In the genomic region with DNA sequence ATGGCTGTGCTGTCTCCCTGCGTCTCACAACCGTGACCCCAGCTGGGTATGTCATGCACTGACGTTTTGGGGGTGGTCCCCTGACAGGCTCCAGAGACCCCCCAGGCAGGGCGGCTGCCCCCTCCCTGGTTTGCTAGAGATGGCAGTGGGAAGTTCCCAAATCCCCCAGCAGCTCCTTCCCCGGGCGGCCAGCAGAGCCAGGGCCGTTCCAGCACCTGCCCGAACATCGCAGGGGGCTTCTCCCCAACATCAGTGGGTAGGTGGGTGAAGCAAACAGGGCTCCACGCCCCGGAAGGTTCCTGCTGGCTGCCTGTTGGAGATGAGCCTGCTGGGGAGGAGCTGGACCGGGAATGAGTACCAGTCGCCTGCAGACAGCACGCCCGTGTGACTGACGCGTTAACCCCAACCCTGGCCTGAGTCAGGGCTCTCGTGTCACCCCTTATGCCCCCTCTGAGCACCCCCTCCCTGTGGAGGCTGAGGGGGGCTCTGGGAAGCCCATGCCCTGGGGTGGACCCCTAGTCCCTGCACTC, we compare ENCODE assay signal across 22 cellular contexts. TPM values are rescaled to one million over a fixed set of nuclear protein-coding genes. Genes with fewer than 3 reads are reported as not detected.
A peak's percentile ranks its signal among the peaks of the same experiment; 100 is the strongest.
DNase-seq lines count a peak whose midpoint lies in the region; ATAC-seq, FAIRE-seq and TF ChIP-seq lines count a peak whose summit lies in the region.
"Had no signal": no experiment of that assay in that cellular context is flagged by ENCODE, and none has a peak within 500 bp of the region (broad histone marks: within the 10 kb centered on the region; RNA-seq: fewer than 3 reads in every experiment).

No MANE protein-coding gene starts in this region.

- H2AK5ac ChIP-seq in neuronal stem cell (ENCODE audit: low read depth, low read length) = peak overlapping the region; percentile 43

- no peak overlapping the region for H3K4me3 ChIP-seq in right lobe of liver
- no peak overlapping the region for H3K4me3 ChIP-seq in HepG2 (replicated peaks in 1 of 3; ENCODE audit: insufficient read depth in 1 of 3, low read depth in 2 of 3, low read length in 3 of 3)
- H3K4me3 ChIP-seq in neuronal stem cell (ENCODE audit: low read length in 2 of 2) = no peak overlapping the region
- H3K4me3 ChIP-seq: A549; BLaER1 treated with 17β-estradiol and CSF1 and Interleukin-3, amounts not matched to agents 10 nM and 100 nM had no signal

- H3K4ac ChIP-seq in neuronal stem cell (ENCODE audit: low read length) = no peak overlapping the region

- peaks cover 1% of the 10 kb centered on the region for H3K79me1 ChIP-seq in neuronal stem cell (ENCODE audit: low read depth, low read length)

- BruUV-seq in HepG2 (replicated peaks; lab: Mats Ljungman, UMichigan) = no TSS peak

- no peak overlapping the region for H2BK15ac ChIP-seq in neuronal stem cell (ENCODE audit: low read length)

- H3K4me2 ChIP-seq in HepG2 (ENCODE audit: low read depth, low read length) = no peak overlapping the region
- no peak overlapping the region for H3K4me2 ChIP-seq in neuronal stem cell (ENCODE audit: insufficient read depth, low read length, poor library complexity, severe bottlenecking)
- H3K4me2 ChIP-seq: A549; BLaER1 treated with 17β-estradiol and CSF1 and Interleukin-3, amounts not matched to agents 10 nM and 100 nM had no signal

- no peak overlapping the region for H2BK5ac ChIP-seq in neuronal stem cell (ENCODE audit: low read length)

- no peak overlapping the region for H2BK12ac ChIP-seq in neuronal stem cell (ENCODE audit: low read length)

- H3K36me3 ChIP-seq in right lobe of liver (peaks cover 7 to 56% (median 22%) of the 10 kb centered on the region in 4 donors), HepG2 (replicated peaks in 1 of 2; ENCODE audit: control insufficient read depth in 1 of 2, insufficient read depth in 2 of 2, low read length in 2 of 2) (peaks cover 6 to 13% of the 10 kb centered on the region in 2 experiments; a peak in 2 of 5 replicates), neuronal stem cell (replicated peaks in 1 of 2; ENCODE audit: control insufficient read depth in 2 of 2, insufficient read depth in 2 of 2, low read length in 2 of 2) (peaks cover 9 to 36% of the 10 kb centered on the region in 2 donors)

- CTCF ChIA-PET in HepG2 (lab: Yijun Ruan, JAX; ENCODE audit: low intra/inter-chr PET ratio, low total read pairs) = no interaction called here

- no peaks in the 10 kb centered on the region for H3K27me3 ChIP-seq in right lobe of liver
- H3K27me3 ChIP-seq in HepG2 (ENCODE audit: control insufficient read depth in 1 of 2, insufficient read depth in 2 of 2, low read length in 2 of 2) = no peaks in the 10 kb centered on the region
- H3K27me3 ChIP-seq in neuronal stem cell (ENCODE audit: control insufficient read depth in 3 of 3, insufficient read depth in 3 of 3, low read depth in 1 of 3, low read length in 3 of 3) = no peaks in the 10 kb centered on the region
- H3K27me3 ChIP-seq: BLaER1 treated with 17β-estradiol and CSF1 and Interleukin-3, amounts not matched to agents 10 nM and 100 nM had no signal

- H4K8ac ChIP-seq in neuronal stem cell (ENCODE audit: low read depth, low read length) = peak overlapping the region; percentile 4

- WGBS in right lobe of liver (ENCODE audit: insufficient coverage, low coverage, low lambda C conversion rate, missing lambda C conversion rate) = 63% methylated on average over 2 of the region's 18 CpGs
- 100% methylated on average over 3 of the region's 18 CpGs for WGBS in HepG2 (ENCODE audit: low lambda C conversion rate)
- WGBS in neuronal stem cell (ENCODE audit: extremely low coverage in 2 of 2, insufficient read length in 2 of 2, insufficient replicate concordance in 1 of 2), 2 donors = no CpG with 5 or more reads among the region's 18 CpGs

- no peak for TF ChIP-seq CTCF in right lobe of liver (IDR thresholded peaks at IDR 0.05)
- no peak for TF ChIP-seq CTCF in HepG2 (CRISPR knock-in tag; IDR thresholded peaks at IDR 0.05)

- no peak overlapping the region for H3K9ac ChIP-seq in HepG2 (ENCODE audit: insufficient read depth, low read depth, low read length)
- H3K9ac ChIP-seq in neuronal stem cell (ENCODE audit: low read depth, low read length, poor library complexity) = no peak overlapping the region
- H3K9ac ChIP-seq: BLaER1 treated with 17β-estradiol and CSF1 and Interleukin-3, amounts not matched to agents 10 nM and 100 nM had no signal

- H3K14ac ChIP-seq in neuronal stem cell (ENCODE audit: low read length) = peak overlapping the region; percentile 38

- H2AFZ ChIP-seq in HepG2 (ENCODE audit: low read length) = no peak overlapping the region
- no peak overlapping the region for H2AFZ ChIP-seq in neuronal stem cell (ENCODE audit: low read length)

- H2BK120ac ChIP-seq in neuronal stem cell (ENCODE audit: low read depth, low read length) = no peak overlapping the region

- no peak overlapping the region for H3K18ac ChIP-seq in neuronal stem cell (ENCODE audit: low read length)

- H3K23ac ChIP-seq in neuronal stem cell (ENCODE audit: low read depth, low read length, poor library complexity) = no peak overlapping the region

- no peak for FAIRE-seq in HepG2 (lab: Jason Lieb, UNC)
- FAIRE-seq: A549, D721Med, G401.6, GM12891, GM19239 had no signal

- intact Hi-C loops in left ventricle myocardium superior (cut with micrococcal nuclease) (no loop called here), Right ventricle myocardium superior (cut with DNase I) (loop anchor here (10.0 kb wide), 1 partner anchor 81 kb away; no protein-coding TSS in a partner anchor), right lobe of liver (cut with DNase I) (no loop called here), HepG2 (cut with micrococcal nuclease; ENCODE audit: unreplicated experiment) (no loop called here)

- TF ChIP-seq EP300 in HepG2 (IDR thresholded peaks at IDR 0.05; ENCODE audit: low read depth in 2 of 2, low read length in 2 of 2) (no peak), HepG2 (CRISPR knock-in tag; IDR thresholded peaks at IDR 0.05; ENCODE audit: borderline replicate concordance) (no peak)

- no peak for TF ChIP-seq RAD21 in HepG2 (CRISPR knock-in tag; IDR thresholded peaks at IDR 0.05)

- no peak for ATAC-seq in left ventricle myocardium superior
- no peak for ATAC-seq in Right ventricle myocardium superior (ENCODE audit: poor library complexity)
- ATAC-seq in right lobe of liver = no peak
- ATAC-seq in HepG2 = no peak
- no peak for ATAC-seq in HG02938 (IDR thresholded peaks at IDR 0.05; ENCODE audit: unreplicated experiment)
- ATAC-seq: A549; CD8-positive, alpha-beta T cell had no signal

- no peak overlapping the region for H4K91ac ChIP-seq in neuronal stem cell (ENCODE audit: low read depth, low read length, poor library complexity)

- no peak for TF ChIP-seq POLR2A in right lobe of liver (IDR thresholded peaks at IDR 0.05)
- no peak for TF ChIP-seq POLR2A in HepG2 (IDR thresholded peaks at IDR 0.05; ENCODE audit: insufficient read depth in 1 of 2, low read depth in 2 of 2, low read length in 2 of 2)

- H3K27ac ChIP-seq in right lobe of liver (no peak overlapping the region), HepG2 (ENCODE audit: extremely low read length, insufficient read depth, low read length) (no peak overlapping the region), neuronal stem cell (replicated peaks; ENCODE audit: low read length) (no peak overlapping the region)
- H3K27ac ChIP-seq: 22Rv1; A549; BLaER1 treated with 17β-estradiol and CSF1 and Interleukin-3, amounts not matched to agents 10 nM and 100 nM; C4-2B had no signal

- POLR2A ChIA-PET in HepG2 (lab: Yijun Ruan, JAX) = no interaction called here

- in situ Hi-C loops in HepG2 (cut with HindIII; ENCODE audit: extremely low pct_ligation_motif_present, low pct_unique_long_range_greater_than_20kb) = loop anchor here (25.0 kb wide), 1 partner anchor 104 kb away; no protein-coding TSS in a partner anchor

- H3K79me2 ChIP-seq in HepG2 (ENCODE audit: insufficient read depth, low read length) = no peaks in the 10 kb centered on the region

- no peaks in the 10 kb centered on the region for H4K20me1 ChIP-seq in HepG2 (ENCODE audit: insufficient read depth, low read length)

- H3K9me3 ChIP-seq in right lobe of liver (no peaks in the 10 kb centered on the region), HepG2 (ENCODE audit: low read length) (no peaks in the 10 kb centered on the region), neuronal stem cell (replicated peaks in 1 of 2; ENCODE audit: control insufficient read depth in 2 of 2, insufficient read depth in 1 of 2, low read depth in 1 of 2, low read length in 2 of 2) (no peaks in the 10 kb centered on the region)
- H3K9me3 ChIP-seq: A549; BLaER1 treated with 17β-estradiol and CSF1 and Interleukin-3, amounts not matched to agents 10 nM and 100 nM; Caco-2 had no signal

- DNase-seq in left ventricle myocardium superior (peak; percentile 18), Right ventricle myocardium superior (no peak), right lobe of liver (peak in 2 of 3 donors; percentile 12 to 27), HepG2 (ENCODE audit: low spot score) (no peak), neuronal stem cell (ENCODE audit: low spot score) (no peak), iPS-NIHi11 (ENCODE audit: low spot score) (no peak)
- DNase-seq: AML-193; Caco-2; Calu3; CD4-positive, alpha-beta T cell; DMS79 treated with DMSO at 0.1 percent for 48 hours; GF-D8 had no signal

- H3K4me1 ChIP-seq in right lobe of liver = peaks cover 0 to 8% (median 1%) of the 10 kb centered on the region in 4 donors
- peaks cover 5% of the 10 kb centered on the region for H3K4me1 ChIP-seq in HepG2 (ENCODE audit: insufficient read depth, low read length)
- peaks cover 0 to 8% of the 10 kb centered on the region in 2 donors for H3K4me1 ChIP-seq in neuronal stem cell (ENCODE audit: control insufficient read depth in 2 of 2, insufficient read depth in 1 of 2, low read depth in 1 of 2, low read length in 2 of 2)
- H3K4me1 ChIP-seq: Caco-2 had no signal

RNA-seq across cellular contexts. Expression of gene GRAMD4, which starts 45.6 kb away (rescaled TPM):
- 94.0 TPM for total RNA-seq in left ventricle myocardium superior
- total RNA-seq in Right ventricle myocardium superior = 80.7 TPM
- 10 to 100 TPM; 29.7 to 72.0 (median 34.8) TPM for total RNA-seq in right lobe of liver
- total RNA-seq in HepG2 (2016; rRNA removed; fragmentation: Illumina TruSeq; extraction: Trizol) = 12.9 and 15.7 TPM in 2 replicates
- 14.1 and 16.3 TPM in 2 replicates for total RNA-seq in HepG2 (2016; cell fraction: cytosol; rRNA removed; fragmentation: Illumina TruSeq; extraction: Trizol; ENCODE audit: low read depth)
- 6.4 and 16.5 TPM in 2 replicates for total RNA-seq in HepG2 (2016; cell fraction: insoluble cytoplasmic fraction; rRNA removed; fragmentation: Illumina TruSeq; extraction: Trizol)
- 12.4 and 12.8 TPM in 2 replicates for total RNA-seq in HepG2 (2016; cell fraction: membrane; rRNA removed; fragmentation: Illumina TruSeq; extraction: Trizol)
- 23.1 and 33.6 TPM in 2 replicates for total RNA-seq in HepG2 (2016; cell fraction: nucleus; rRNA removed; fragmentation: Illumina TruSeq; extraction: Trizol)
- polyA plus RNA-seq in HepG2 (2011; rRNA removed) = 15.2 and 16.8 TPM in 2 replicates
- 9.6 and 13.3 TPM in 2 replicates for polyA plus RNA-seq in HepG2 (2011; cell fraction: cytosol; rRNA removed)
- 31.6 and 32.7 TPM in 2 replicates for polyA plus RNA-seq in HepG2 (2011; cell fraction: nucleus; rRNA removed)
- polyA plus RNA-seq in HepG2 (2012) = 11.1 and 12.7 TPM in 2 replicates
- 2.2 and 2.8 TPM in 2 replicates for polyA plus RNA-seq in HepG2 (2016; cell fraction: cytosol; fragmentation: Illumina TruSeq; extraction: Trizol; ENCODE audit: low read depth)
- polyA plus RNA-seq in HepG2 (2016; cell fraction: insoluble cytoplasmic fraction; fragmentation: Illumina TruSeq; extraction: Trizol; ENCODE audit: low read depth) = 5.3 and 6.3 TPM in 2 replicates
- polyA plus RNA-seq in HepG2 (2016; cell fraction: membrane; fragmentation: Illumina TruSeq; extraction: Trizol; ENCODE audit: low read depth) = 4.4 and 6.1 TPM in 2 replicates
- 20.4 and 22.4 TPM in 2 replicates for polyA plus RNA-seq in HepG2 (2016; cell fraction: nucleus; fragmentation: Illumina TruSeq; extraction: Trizol; ENCODE audit: insufficient read depth, low read depth)
- polyA minus RNA-seq in HepG2 (2011; rRNA and poly(A)+ RNA removed; ENCODE audit: low replicate concordance) = 27.9 and 38.7 TPM in 2 replicates
- polyA minus RNA-seq in HepG2 (2011; cell fraction: cytosol; rRNA and poly(A)+ RNA removed) = 10.0 and 13.9 TPM in 2 replicates
- 18.5 and 30.2 TPM in 2 replicates for polyA minus RNA-seq in HepG2 (2011; cell fraction: nucleus; rRNA and poly(A)+ RNA removed)
- polyA plus RNA-seq in neuronal stem cell (2013, experiment 1 of 2) = 13.1 TPM
- polyA plus RNA-seq in neuronal stem cell (2013, experiment 2 of 2) = 11.3 TPM

Comparison
In these comparisons a context has a peak if more than half of its experiments do, and no peak if none do; other contexts are left out.
1. DNase-seq: peak in left ventricle myocardium superior (single experiment) and right lobe of liver (2 of 3); none in Right ventricle myocardium superior (single experiment), HepG2 (single experiment), neuronal stem cell (single experiment) and iPS-NIHi11 (single experiment).